26 cellular contexts compared by ENCODE assay signal in genomic region chr9:101440714-101441230, GRCh38. TPM values are rescaled to one million over a fixed set of nuclear protein-coding genes. Genes with fewer than 3 reads are reported as not detected.
"Had no signal": no experiment of that assay in that cellular context is flagged by ENCODE, and none has a peak within 500 bp of the region (broad histone marks: within the 10 kb centered on the region; RNA-seq: fewer than 3 reads in every experiment).

No MANE protein-coding gene starts in this region.

- H3K36me3 Mint-ChIP-seq: stimulated activated naive B cell treated with anti-CD40 and anti-IgM and Interleukin-4, amounts not matched to agents 10 μg/mL and 1 μg/mL and 100 μg/mL, for 72 hours had no signal

- H3K4me3 ChIP-seq: left ventricle myocardium inferior, lung, psoas muscle, thoracic aorta, transverse colon had no signal

- H3K27me3 ChIP-seq: transverse colon had no signal

- H3K9me3 Mint-ChIP-seq: dendritic cell treated with granulocyte-macrophage colony-stimulating factor and Interleukin-4, amounts not matched to agents 40 ng/mL and 50 ng/mL, for 4 days; naive B cell; nephron; stimulated activated naive B cell treated with anti-CD40 and anti-IgM and Interleukin-4, amounts not matched to agents 10 μg/mL and 1 μg/mL and 100 μg/mL, for 72 hours; stimulated activated naive CD8-positive, alpha-beta T cell treated with anti-CD3 and anti-CD28 coated beads, Interleukin-15, amount 100 ng/mL, for 72 hours had no signal

- H3K9me3 ChIP-seq: left ventricle myocardium inferior, psoas muscle, thoracic aorta, transverse colon had no signal

- H3K9ac ChIP-seq: parathyroid adenoma had no signal

- H3K4me1 Mint-ChIP-seq: naive B cell; stimulated activated naive B cell treated with anti-CD40 and anti-IgM and Interleukin-4, amounts not matched to agents 10 μg/mL and 1 μg/mL and 100 μg/mL, for 72 hours; stimulated activated naive CD8-positive, alpha-beta T cell treated with anti-CD3 and anti-CD28 coated beads, Interleukin-15, amount 100 ng/mL, for 72 hours had no signal

- DNase-seq: cerebellar nuclear complex; foreskin melanocyte; head of caudate nucleus; hippocampal formation; left ventricle myocardium inferior; mesenchymal stem cell; midbrain; naive B cell; psoas muscle; retina; stimulated activated CD4-positive, alpha-beta T cell treated with anti-CD3 and anti-CD28 coated beads, Interleukin-2, amount 100 ng/mL, for 24 hours; stimulated activated CD4-positive, alpha-beta T cell treated with anti-CD3 and anti-CD28 coated beads, Interleukin-4, amount 100 ng/mL, for 4 hours; stimulated activated naive B cell treated with anti-CD40 and anti-IgM and Interleukin-4, amounts not matched to agents 10 μg/mL and 1 μg/mL and 100 μg/mL, for 72 hours; stimulated activated naive CD8-positive, alpha-beta T cell treated with anti-CD3 and anti-CD28 coated beads, Interleukin-15, amount 100 ng/mL, for 72 hours; transverse colon had no signal

- H2AFZ ChIP-seq: parathyroid adenoma had no signal

- H3K27ac ChIP-seq: left ventricle myocardium inferior, parathyroid adenoma, psoas muscle, thoracic aorta, transverse colon had no signal

- H3K27ac Mint-ChIP-seq: dendritic cell treated with granulocyte-macrophage colony-stimulating factor and Interleukin-4, amounts not matched to agents 40 ng/mL and 50 ng/mL, for 4 days; naive B cell; nephron; stimulated activated naive B cell treated with anti-CD40 and anti-IgM and Interleukin-4, amounts not matched to agents 10 μg/mL and 1 μg/mL and 100 μg/mL, for 72 hours; stimulated activated naive CD8-positive, alpha-beta T cell treated with anti-CD3 and anti-CD28 coated beads, Interleukin-15, amount 100 ng/mL, for 72 hours had no signal

- ATAC-seq: psoas muscle; sciatic nerve; stimulated activated naive B cell treated with anti-CD40 and anti-IgM and Interleukin-4, amounts not matched to agents 10 μg/mL and 1 μg/mL and 100 μg/mL, for 72 hours; stimulated activated naive CD8-positive, alpha-beta T cell treated with anti-CD3 and anti-CD28 coated beads, Interleukin-15, amount 100 ng/mL, for 72 hours had no signal

- H3K4me3 Mint-ChIP-seq: dendritic cell treated with granulocyte-macrophage colony-stimulating factor and Interleukin-4, amounts not matched to agents 40 ng/mL and 50 ng/mL, for 4 days; nephron; stimulated activated naive B cell treated with anti-CD40 and anti-IgM and Interleukin-4, amounts not matched to agents 10 μg/mL and 1 μg/mL and 100 μg/mL, for 72 hours; stimulated activated naive CD8-positive, alpha-beta T cell treated with anti-CD3 and anti-CD28 coated beads, Interleukin-15, amount 100 ng/mL, for 72 hours had no signal

- FAIRE-seq: colon had no signal

- H3K4me1 ChIP-seq: parathyroid adenoma had no signal

- H3K36me3 ChIP-seq: left ventricle myocardium inferior, thoracic aorta, transverse colon had no signal

- H3K79me2 ChIP-seq: parathyroid adenoma had no signal

RNA-seq across cellular contexts. Expression of gene ALDOB, which starts 5.2 kb away (rescaled TPM):
- total RNA-seq: sciatic nerve, skeletal muscle tissue, subcutaneous adipose tissue, thoracic aorta had no signal

RNA-seq across cellular contexts. Expression of gene BAAT, which starts 56.0 kb away (rescaled TPM):
- total RNA-seq: left ventricle myocardium inferior, omental fat pad, sciatic nerve, subcutaneous adipose tissue, ureter had no signal
